ENCODE assay signal across 1 cellular context in genomic region chr1:155976062-155976912, GRCh38.
TF ChIP-seq lines count a peak whose summit lies in the region.

No MANE protein-coding gene starts in this region.

TF ChIP-seq in HepG2, 621 proteins besides CTCF, POLR2A, EP300 and RAD21:
- no peak for TF ChIP-seq MZF1 (CRISPR knock-in tag; IDR thresholded peaks at IDR 0.05; ENCODE audit: borderline replicate concordance)
- TF ChIP-seq PRDM10 (CRISPR knock-in tag; IDR thresholded peaks at IDR 0.05; ENCODE audit: low read depth): no peak
- TF ChIP-seq ZNF746 (CRISPR knock-in tag; IDR thresholded peaks at IDR 0.05): peak; percentile 39; the same call in 1 of the 2 replicates
- no peak for TF ChIP-seq GABPB1 (CRISPR knock-in tag; IDR thresholded peaks at IDR 0.05)
- no peak for TF ChIP-seq TRIM22 (IDR thresholded peaks at IDR 0.05)
- TF ChIP-seq RBAK (CRISPR knock-in tag; IDR thresholded peaks at IDR 0.05): 0 out of 2 replicates have a peak, but pooled peaks have one; percentile 14
- TF ChIP-seq PHF5A (CRISPR knock-in tag; IDR thresholded peaks at IDR 0.05; ENCODE audit: low read depth, unreplicated experiment): no peak
- no peak for TF ChIP-seq NR3C1 (CRISPR knock-in tag; IDR thresholded peaks at IDR 0.05)
- 0 out of 2 replicates have a peak, but pooled peaks have one; percentile 3 for TF ChIP-seq SP5 (CRISPR knock-in tag; IDR thresholded peaks at IDR 0.05; ENCODE audit: borderline replicate concordance, low read depth)
- TF ChIP-seq ZNF530 (CRISPR knock-in tag; IDR thresholded peaks at IDR 0.05; ENCODE audit: low read depth): no peak
- no peak for TF ChIP-seq ZNF737 (CRISPR knock-in tag; IDR thresholded peaks at IDR 0.05; ENCODE audit: borderline replicate concordance)
- no peak for TF ChIP-seq TFE3 (CRISPR knock-in tag; IDR thresholded peaks at IDR 0.05)
- no peak for TF ChIP-seq XBP1 (CRISPR knock-in tag; IDR thresholded peaks at IDR 0.05)
- TF ChIP-seq PATZ1 (CRISPR knock-in tag; IDR thresholded peaks at IDR 0.05): peak; percentile 65
- TF ChIP-seq TFAP4 (IDR thresholded peaks at IDR 0.05; ENCODE audit: borderline replicate concordance, low read depth): peak; percentile 43; the same call in 1 of the 2 replicates
- no peak for TF ChIP-seq ZNF580 (CRISPR knock-in tag; IDR thresholded peaks at IDR 0.05; ENCODE audit: borderline replicate concordance, low read depth)
- no peak for TF ChIP-seq SUZ12 (IDR thresholded peaks at IDR 0.05; ENCODE audit: low read depth, low read length)
- no peak for TF ChIP-seq ZNF614 (CRISPR knock-in tag; IDR thresholded peaks at IDR 0.05; ENCODE audit: borderline replicate concordance)
- TF ChIP-seq MAF1 (CRISPR knock-in tag; IDR thresholded peaks at IDR 0.05; ENCODE audit: borderline replicate concordance): no peak
- TF ChIP-seq ATF6 (CRISPR knock-in tag; conservative IDR thresholded peaks at IDR 0.05): no peak
- TF ChIP-seq LBX2 (CRISPR knock-in tag; IDR thresholded peaks at IDR 0.05; ENCODE audit: borderline replicate concordance): no peak
- TF ChIP-seq FOXO4 (CRISPR knock-in tag; conservative IDR thresholded peaks at IDR 0.05): no peak
